8 cellular contexts compared by ENCODE assay signal in the genomic region with DNA sequence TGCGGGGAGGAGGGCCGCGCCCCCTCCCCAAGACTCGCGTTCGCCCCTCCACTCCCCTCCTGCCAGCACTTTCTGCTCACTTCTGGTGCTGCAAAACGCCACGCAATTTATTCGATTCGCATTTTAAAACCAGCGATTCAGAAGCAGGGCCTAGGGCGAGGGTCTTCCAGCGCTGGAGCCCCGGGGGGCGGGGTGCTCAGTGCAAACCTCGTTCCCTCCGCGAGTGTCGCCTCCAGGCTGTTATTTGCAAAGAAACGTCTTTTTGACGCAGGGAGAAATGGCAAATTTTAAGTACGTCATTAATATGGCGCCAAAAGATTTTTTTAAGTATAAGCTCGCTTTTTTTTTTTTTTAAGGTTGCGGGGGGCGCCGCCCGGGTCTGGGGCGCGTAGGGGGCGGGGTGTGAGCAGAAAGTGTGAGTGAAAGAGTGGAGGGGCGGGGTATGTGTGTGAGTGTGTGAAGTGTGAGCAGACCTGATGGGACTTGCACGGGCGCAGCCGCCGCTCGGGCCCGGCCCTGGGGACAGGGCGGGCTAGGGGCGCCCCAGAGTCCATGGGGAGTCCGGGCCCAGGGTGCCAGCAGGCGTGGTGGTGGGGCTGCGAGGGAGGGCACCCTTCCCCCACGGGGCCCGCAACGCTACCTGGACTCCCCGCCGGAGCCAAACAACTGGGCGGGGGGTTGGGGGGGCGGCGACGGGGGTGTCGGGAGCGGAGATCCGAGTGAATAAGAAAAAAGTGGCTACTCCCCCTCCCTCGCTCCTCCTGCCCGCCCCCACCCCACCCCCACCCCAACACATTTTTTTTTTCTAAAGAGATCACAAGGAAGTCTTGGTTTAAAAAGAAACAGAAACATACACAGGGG. TPM values are rescaled to one million over a fixed set of nuclear protein-coding genes. Genes with fewer than 3 reads are reported as not detected.
DNase-seq lines count a peak whose midpoint lies in the region; ATAC-seq and TF ChIP-seq lines count a peak whose summit lies in the region.

JADE2 (plus strand) TSS at position 845 of the 861 bp plus-strand sequence. CDS start 10,188 bp downstream, outside the sequence.

- H3K36me3 Mint-ChIP-seq in activated naive CD8-positive, alpha-beta T cell treated with anti-CD3 and anti-CD28 coated beads for 36 hours: peaks cover 3% of the 10 kb centered on the region

- no peak for TF ChIP-seq EP300 in ovary (IDR thresholded peaks at IDR 0.05)

- intact Hi-C loops in head of caudate nucleus (cut with DNase I): loop anchor here (5.0 to 10.0 kb wide), 2 partner anchors 52 to 350 kb away; partner anchors contain the start of gene TXNDC15
- intact Hi-C loops in ovary (cut with DNase I): loop anchor here in 3 of 4 donors (2.0 to 5.0 kb wide), 6 partner anchors 42 to 153 kb away; partner anchors contain the start of genes CDKN2AIPNL (in 3 of the 3) and UBE2B (in 1 of the 3)

- H3K27ac ChIP-seq in ovary: peak within 1 kb of the TSS; percentile 92 to 96
- peak within 1 kb of the TSS; percentile 100 for H3K27ac ChIP-seq in thymus (ENCODE audit: low read depth)

- no peaks in the 10 kb centered on the region for H3K9me3 Mint-ChIP-seq in activated naive CD8-positive, alpha-beta T cell treated with anti-CD3 and anti-CD28 coated beads for 36 hours

- peak within 1 kb of the TSS; percentile 98 for H3K4me3 Mint-ChIP-seq in activated naive CD8-positive, alpha-beta T cell treated with anti-CD3 and anti-CD28 coated beads for 36 hours

- 1% methylated on average over 57 of the region's 57 CpGs for WGBS in ovary, 3 donors
- under 1% methylated on average over 57 of the region's 57 CpGs for WGBS in thymus

- H3K4me1 ChIP-seq in ovary (ENCODE audit: insufficient read depth): peaks cover 21% of the 10 kb centered on the region
- H3K4me1 ChIP-seq in thymus (ENCODE audit: control insufficient read depth, insufficient read depth, low read length): peaks cover 7% of the 10 kb centered on the region

- no peaks in the 10 kb centered on the region for H3K27me3 ChIP-seq in ovary
- no peaks in the 10 kb centered on the region for H3K27me3 ChIP-seq in thymus (ENCODE audit: control insufficient read depth, insufficient read depth)

- DNase-seq in C1 segment of cervical spinal cord (lab: John Stamatoyannopoulos, UW): peak in 13 of 14 donors; percentile 10 to 87 (median 76)
- DNase-seq in HuH-7 (ENCODE audit: low spot score): peak; percentile 55
- peak; percentile 51 to 91 for DNase-seq in SW 1271 (lab: John Stamatoyannopoulos, UW)
- peak; percentile 83 for DNase-seq in activated naive CD8-positive, alpha-beta T cell treated with anti-CD3 and anti-CD28 coated beads for 36 hours
- peak in 41 of 42 donors; percentile 54 to 85 (median 68) for DNase-seq in head of caudate nucleus
- DNase-seq in ovary: peak; percentile 78 to 86 (median 83)

- H3K4me1 Mint-ChIP-seq in activated naive CD8-positive, alpha-beta T cell treated with anti-CD3 and anti-CD28 coated beads for 36 hours: peaks cover 36% of the 10 kb centered on the region

- peak; percentile 59 for ATAC-seq in GM19324 (IDR thresholded peaks at IDR 0.05; ENCODE audit: low FRiP score, unreplicated experiment)

- peak; percentile 49 for TF ChIP-seq POLR2A in ovary (IDR thresholded peaks at IDR 0.05)

- H3K4me3 ChIP-seq in ovary: peak within 1 kb of the TSS; percentile 90
- peak within 1 kb of the TSS; percentile 89 for H3K4me3 ChIP-seq in thymus (ENCODE audit: low read length)

- H3K36me3 ChIP-seq in ovary: no peaks in the 10 kb centered on the region
- H3K36me3 ChIP-seq in thymus (ENCODE audit: control insufficient read depth, insufficient read depth): no peaks in the 10 kb centered on the region

- TF ChIP-seq CTCF in ovary (IDR thresholded peaks at IDR 0.05): no peak

- H3K27me3 Mint-ChIP-seq in activated naive CD8-positive, alpha-beta T cell treated with anti-CD3 and anti-CD28 coated beads for 36 hours: peaks cover 3% of the 10 kb centered on the region

- H3K27ac Mint-ChIP-seq in activated naive CD8-positive, alpha-beta T cell treated with anti-CD3 and anti-CD28 coated beads for 36 hours: peak within 1 kb of the TSS; percentile 98

- no peaks in the 10 kb centered on the region for H3K9me3 ChIP-seq in ovary
- H3K9me3 ChIP-seq in thymus (ENCODE audit: control insufficient read depth): no peaks in the 10 kb centered on the region

RNA-seq across cellular contexts. Expression of gene JADE2, which starts in this region (rescaled TPM):
- total RNA-seq in activated naive CD8-positive, alpha-beta T cell treated with anti-CD3 and anti-CD28 coated beads for 36 hours: 10 to 100 TPM; 80.2 to 80.3 TPM
- 10 to 100 TPM; 31.4 to 82.9 (median 74.9) TPM for total RNA-seq in ovary
- 10 to 100 TPM; 23.2 to 28.1 TPM for polyA plus RNA-seq in ovary
- polyA plus RNA-seq in thymus: 14.1 TPM

Comparison
In these comparisons a context has a peak if more than half of its experiments do, and no peak if none do; other contexts are left out.
1. Peak in every context shown above with its lines: DNase-seq, ATAC-seq, H3K4me3 ChIP-seq and H3K27ac ChIP-seq.